13 cellular contexts compared by ENCODE assay signal in genomic region chr5:112346411-112347044, GRCh38.
DNase-seq lines count a peak whose midpoint lies in the region; ATAC-seq and TF ChIP-seq lines count a peak whose summit lies in the region.
"Had no signal": no experiment of that assay in that cellular context is flagged by ENCODE, and none has a peak within 500 bp of the region (broad histone marks: within the 10 kb centered on the region; RNA-seq: fewer than 3 reads in every experiment).

No MANE protein-coding gene starts in this region.

- H3K36me3 ChIP-seq in CD8-positive, alpha-beta T cell (ENCODE audit: insufficient read depth, low read length): no peaks in the 10 kb centered on the region

- no peaks in the 10 kb centered on the region for H3K27me3 ChIP-seq in CD8-positive, alpha-beta T cell (ENCODE audit: insufficient read depth, low read length)
- H3K27me3 ChIP-seq: body of pancreas had no signal

- no peak overlapping the region for H3K27ac ChIP-seq in CD8-positive, alpha-beta T cell (ENCODE audit: low read depth, low read length)
- H3K27ac ChIP-seq: body of pancreas had no signal

- intact Hi-C loops in CD8-positive, alpha-beta T cell (cut with DNase I, micrococcal nuclease): no loop called here

- no peaks in the 10 kb centered on the region for H3K9me3 ChIP-seq in CD8-positive, alpha-beta T cell (ENCODE audit: low read length)
- H3K9me3 ChIP-seq: body of pancreas had no signal

- POLR2A ChIA-PET in CD8-positive, alpha-beta T cell (lab: Charles Lee): no interaction called here

- H3K36me3 Mint-ChIP-seq in activated naive CD4-positive, alpha-beta T cell treated with anti-CD3 and anti-CD28 coated beads, Interleukin-2, amount 50 U/mL, for 72 hours: no peaks in the 10 kb centered on the region
- no peaks in the 10 kb centered on the region for H3K36me3 Mint-ChIP-seq in activated T-cell treated with anti-CD3 and anti-CD28 coated beads, Interleukin-2, amount 50 U/mL, for 72 hours (ENCODE audit: insufficient read depth in 2 of 2)
- no peaks in the 10 kb centered on the region for H3K36me3 Mint-ChIP-seq in CD8-positive, alpha-beta T cell
- H3K36me3 Mint-ChIP-seq: CD4-positive, CD25-positive, alpha-beta regulatory T cell had no signal

- no peaks in the 10 kb centered on the region for H3K4me1 ChIP-seq in CD8-positive, alpha-beta T cell (ENCODE audit: insufficient read depth, low read length)

- ATAC-seq in GM19043 (IDR thresholded peaks at IDR 0.05; ENCODE audit: low read depth, unreplicated experiment): peak; percentile 50
- ATAC-seq in HG02571 (IDR thresholded peaks at IDR 0.05; ENCODE audit: unreplicated experiment): peak; percentile 55
- ATAC-seq in HG03342 (IDR thresholded peaks at IDR 0.05; ENCODE audit: unreplicated experiment): peak; percentile 56
- no peak for ATAC-seq in activated naive CD4-positive, alpha-beta T cell treated with anti-CD3 and anti-CD28 coated beads, Interleukin-2, amount 50 U/mL, for 72 hours
- ATAC-seq in activated T-cell treated with anti-CD3 and anti-CD28 coated beads, Interleukin-2, amount 50 U/mL, for 72 hours (replicated peaks in 1 of 2): no peak
- ATAC-seq in CD8-positive, alpha-beta T cell: no peak
- ATAC-seq: body of pancreas had no signal

- CTCF ChIA-PET in CD8-positive, alpha-beta T cell (lab: Charles Lee): no interaction called here

- H3K27ac Mint-ChIP-seq in activated naive CD4-positive, alpha-beta T cell treated with anti-CD3 and anti-CD28 coated beads, Interleukin-2, amount 50 U/mL, for 72 hours: no peak overlapping the region
- no peak overlapping the region for H3K27ac Mint-ChIP-seq in activated T-cell treated with anti-CD3 and anti-CD28 coated beads, Interleukin-2, amount 50 U/mL, for 72 hours
- no peak overlapping the region for H3K27ac Mint-ChIP-seq in CD8-positive, alpha-beta T cell
- H3K27ac Mint-ChIP-seq: activated T-helper 2 cell treated with anti-CD3 and anti-CD28 coated beads, Interferon-gamma antibody, Interleukin-2, Interleukin-4, amounts not matched to agents 10 μg/mL and 5 μg/mL and 100 μg/mL, durations not matched to agents 14 hours and 24 hours and 36 hours; CD4-positive, CD25-positive, alpha-beta regulatory T cell had no signal

- H3K9me3 Mint-ChIP-seq in activated naive CD4-positive, alpha-beta T cell treated with anti-CD3 and anti-CD28 coated beads, Interleukin-2, amount 50 U/mL, for 72 hours: no peaks in the 10 kb centered on the region
- no peaks in the 10 kb centered on the region for H3K9me3 Mint-ChIP-seq in activated T-cell treated with anti-CD3 and anti-CD28 coated beads, Interleukin-2, amount 50 U/mL, for 72 hours
- H3K9me3 Mint-ChIP-seq in CD8-positive, alpha-beta T cell: no peaks in the 10 kb centered on the region
- H3K9me3 Mint-ChIP-seq: activated T-helper 2 cell treated with anti-CD3 and anti-CD28 coated beads, Interferon-gamma antibody, Interleukin-2, Interleukin-4, amounts not matched to agents 10 μg/mL and 5 μg/mL and 100 μg/mL, durations not matched to agents 14 hours and 24 hours and 36 hours had no signal

- no peaks in the 10 kb centered on the region for H3K27me3 Mint-ChIP-seq in activated T-cell treated with anti-CD3 and anti-CD28 coated beads, Interleukin-2, amount 50 U/mL, for 72 hours (ENCODE audit: low read depth)
- H3K27me3 Mint-ChIP-seq in CD8-positive, alpha-beta T cell (ENCODE audit: low read depth): no peaks in the 10 kb centered on the region
- H3K27me3 Mint-ChIP-seq: CD4-positive, CD25-positive, alpha-beta regulatory T cell had no signal

- no peak overlapping the region for H3K4me3 Mint-ChIP-seq in activated T-cell treated with anti-CD3 and anti-CD28 coated beads, Interleukin-2, amount 50 U/mL, for 72 hours
- no peak overlapping the region for H3K4me3 Mint-ChIP-seq in CD8-positive, alpha-beta T cell
- H3K4me3 Mint-ChIP-seq: CD4-positive, CD25-positive, alpha-beta regulatory T cell had no signal

- no peak for DNase-seq in activated naive CD4-positive, alpha-beta T cell treated with anti-CD3 and anti-CD28 coated beads, Interleukin-2, amount 50 U/mL, for 72 hours (ENCODE audit: low spot score in 2 of 2)
- DNase-seq in activated T-cell treated with anti-CD3 and anti-CD28 coated beads, Interleukin-2, amount 50 U/mL, for 72 hours: no peak
- no peak for DNase-seq in NCI-H2196 treated with DMSO at 0.1 percent for 48 hours (lab: John Stamatoyannopoulos, UW; ENCODE audit: unreplicated experiment)
- DNase-seq in CD8-positive, alpha-beta T cell: no peak
- DNase-seq: activated CD4-positive, alpha-beta T cell treated with anti-CD3 and anti-CD28 coated beads, Interleukin-2, amount 50 U/mL, for 1 hour; body of pancreas; CD4-positive, CD25-positive, alpha-beta regulatory T cell; NCI-H1417 treated with DMSO at 0.1 percent for 48 hours; NCI-H524 had no signal

- no peaks in the 10 kb centered on the region for H3K4me1 Mint-ChIP-seq in activated T-cell treated with anti-CD3 and anti-CD28 coated beads, Interleukin-2, amount 50 U/mL, for 72 hours (ENCODE audit: low read depth)
- no peaks in the 10 kb centered on the region for H3K4me1 Mint-ChIP-seq in CD8-positive, alpha-beta T cell (ENCODE audit: low read depth)
- H3K4me1 Mint-ChIP-seq: CD4-positive, CD25-positive, alpha-beta regulatory T cell had no signal

- H3K4me3 ChIP-seq in CD8-positive, alpha-beta T cell (ENCODE audit: low read depth, low read length): no peak overlapping the region
- H3K4me3 ChIP-seq: body of pancreas had no signal

- no peak for TF ChIP-seq CTCF in CD8-positive, alpha-beta T cell (IDR thresholded peaks at IDR 0.05)

Comparison
In these comparisons a context has a peak if more than half of its experiments do, and no peak if none do; other contexts are left out.
1. ATAC-seq: peak in GM19043 (single experiment), HG02571 (single experiment) and HG03342 (single experiment); none in activated naive CD4-positive, alpha-beta T cell treated with anti-CD3 and anti-CD28 coated beads, Interleukin-2, amount 50 U/mL, for 72 hours (0 of 2), activated T-cell treated with anti-CD3 and anti-CD28 coated beads, Interleukin-2, amount 50 U/mL, for 72 hours (0 of 2) and CD8-positive, alpha-beta T cell (single experiment).